Comparison of ENCODE assay signal across 1 cellular context in the genomic region with DNA sequence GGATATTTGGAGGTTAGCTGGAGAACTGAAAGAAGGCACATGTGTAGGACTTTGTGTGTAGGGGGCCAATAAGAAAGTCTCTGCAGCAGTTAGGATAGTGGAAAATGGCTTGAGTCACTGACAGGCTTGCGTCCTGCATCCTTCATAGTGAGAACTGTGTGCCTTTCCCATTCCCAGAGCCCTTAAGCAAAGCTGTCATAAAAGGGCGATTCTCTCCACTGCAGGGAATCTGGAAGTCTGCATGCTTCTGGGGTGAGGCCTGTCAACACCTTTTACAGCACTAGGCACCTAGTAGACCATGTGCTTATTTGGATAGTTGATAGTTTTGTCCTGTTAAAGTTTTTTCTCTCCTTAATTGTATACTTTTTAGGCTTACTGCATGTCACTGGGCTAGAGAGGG.
TF ChIP-seq lines count a peak whose summit lies in the region.

No MANE protein-coding gene starts in this region.

TF ChIP-seq in HepG2, 621 proteins besides CTCF, POLR2A, EP300 and RAD21:
- TF ChIP-seq ZFP37 (CRISPR knock-in tag; IDR thresholded peaks at IDR 0.05; ENCODE audit: borderline replicate concordance) (no peak), DNMT3B (CRISPR knock-in tag; conservative IDR thresholded peaks at IDR 0.05) (no peak), ZNF333 (CRISPR knock-in tag; IDR thresholded peaks at IDR 0.05; ENCODE audit: borderline replicate concordance) (no peak), ZNF563 (CRISPR knock-in tag; IDR thresholded peaks at IDR 0.05) (no peak), ZNF33B (CRISPR knock-in tag; IDR thresholded peaks at IDR 0.05) (no peak), CREM (IDR thresholded peaks at IDR 0.05) (no peak), CREM (CRISPR knock-in tag; IDR thresholded peaks at IDR 0.05) (no peak), MAF1 (CRISPR knock-in tag; IDR thresholded peaks at IDR 0.05; ENCODE audit: borderline replicate concordance) (no peak), ZNF12 (CRISPR knock-in tag; IDR thresholded peaks at IDR 0.05) (no peak), PREB (CRISPR knock-in tag; IDR thresholded peaks at IDR 0.05) (no peak), JUN (CRISPR knock-in tag; IDR thresholded peaks at IDR 0.05) (no peak), ZNF776 (CRISPR knock-in tag; IDR thresholded peaks at IDR 0.05) (no peak), ZMYM4 (CRISPR knock-in tag; IDR thresholded peaks at IDR 0.05) (no peak)
- TF ChIP-seq, protein P1, sequence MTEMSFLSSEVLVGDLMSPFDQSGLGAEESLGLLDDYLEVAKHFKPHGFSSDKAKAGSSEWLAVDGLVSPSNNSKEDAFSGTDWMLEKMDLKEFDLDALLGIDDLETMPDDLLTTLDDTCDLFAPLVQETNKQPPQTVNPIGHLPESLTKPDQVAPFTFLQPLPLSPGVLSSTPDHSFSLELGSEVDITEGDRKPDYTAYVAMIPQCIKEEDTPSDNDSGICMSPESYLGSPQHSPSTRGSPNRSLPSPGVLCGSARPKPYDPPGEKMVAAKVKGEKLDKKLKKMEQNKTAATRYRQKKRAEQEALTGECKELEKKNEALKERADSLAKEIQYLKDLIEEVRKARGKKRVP (CRISPR knock-in tag; IDR thresholded peaks at IDR 0.05) = no peak
- TF ChIP-seq, protein P2, sequence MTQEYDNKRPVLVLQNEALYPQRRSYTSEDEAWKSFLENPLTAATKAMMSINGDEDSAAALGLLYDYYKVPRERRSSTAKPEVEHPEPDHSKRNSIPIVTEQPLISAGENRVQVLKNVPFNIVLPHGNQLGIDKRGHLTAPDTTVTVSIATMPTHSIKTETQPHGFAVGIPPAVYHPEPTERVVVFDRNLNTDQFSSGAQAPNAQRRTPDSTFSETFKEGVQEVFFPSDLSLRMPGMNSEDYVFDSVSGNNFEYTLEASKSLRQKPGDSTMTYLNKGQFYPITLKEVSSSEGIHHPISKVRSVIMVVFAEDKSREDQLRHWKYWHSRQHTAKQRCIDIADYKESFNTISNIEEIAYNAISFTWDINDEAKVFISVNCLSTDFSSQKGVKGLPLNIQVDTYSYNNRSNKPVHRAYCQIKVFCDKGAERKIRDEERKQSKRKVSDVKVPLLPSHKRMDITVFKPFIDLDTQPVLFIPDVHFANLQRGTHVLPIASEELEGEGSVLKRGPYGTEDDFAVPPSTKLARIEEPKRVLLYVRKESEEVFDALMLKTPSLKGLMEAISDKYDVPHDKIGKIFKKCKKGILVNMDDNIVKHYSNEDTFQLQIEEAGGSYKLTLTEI (CRISPR knock-in tag; conservative IDR thresholded peaks at IDR 0.05) = no peak
